Comparison of ENCODE assay signal across 1 cellular context in the genomic region with DNA sequence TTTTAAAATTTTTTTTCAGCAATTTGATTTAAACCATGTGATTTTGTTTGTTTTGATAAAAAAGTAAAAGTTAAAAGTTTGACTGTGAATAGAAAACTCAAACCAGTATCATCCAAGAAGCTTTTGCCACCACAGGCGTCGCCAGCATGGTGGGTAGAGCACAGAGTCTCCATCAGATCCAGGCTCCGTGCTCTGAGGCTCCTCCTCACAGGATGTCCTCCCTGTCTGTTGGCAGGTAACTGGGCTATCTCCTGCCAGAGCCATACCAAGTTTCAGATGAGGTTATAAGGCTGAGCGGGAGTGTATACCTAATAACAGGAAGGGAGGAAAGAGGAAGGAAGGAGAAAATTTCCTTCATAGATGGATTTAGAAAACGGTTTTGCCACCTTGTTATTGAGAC.
A peak's percentile ranks its signal among the peaks of the same experiment; 100 is the strongest.
TF ChIP-seq lines count a peak whose summit lies in the region.

No MANE protein-coding gene starts in this region.

TF ChIP-seq in WTC11, 78 proteins besides CTCF, POLR2A, EP300 and RAD21:
- TF ChIP-seq, protein P1, sequence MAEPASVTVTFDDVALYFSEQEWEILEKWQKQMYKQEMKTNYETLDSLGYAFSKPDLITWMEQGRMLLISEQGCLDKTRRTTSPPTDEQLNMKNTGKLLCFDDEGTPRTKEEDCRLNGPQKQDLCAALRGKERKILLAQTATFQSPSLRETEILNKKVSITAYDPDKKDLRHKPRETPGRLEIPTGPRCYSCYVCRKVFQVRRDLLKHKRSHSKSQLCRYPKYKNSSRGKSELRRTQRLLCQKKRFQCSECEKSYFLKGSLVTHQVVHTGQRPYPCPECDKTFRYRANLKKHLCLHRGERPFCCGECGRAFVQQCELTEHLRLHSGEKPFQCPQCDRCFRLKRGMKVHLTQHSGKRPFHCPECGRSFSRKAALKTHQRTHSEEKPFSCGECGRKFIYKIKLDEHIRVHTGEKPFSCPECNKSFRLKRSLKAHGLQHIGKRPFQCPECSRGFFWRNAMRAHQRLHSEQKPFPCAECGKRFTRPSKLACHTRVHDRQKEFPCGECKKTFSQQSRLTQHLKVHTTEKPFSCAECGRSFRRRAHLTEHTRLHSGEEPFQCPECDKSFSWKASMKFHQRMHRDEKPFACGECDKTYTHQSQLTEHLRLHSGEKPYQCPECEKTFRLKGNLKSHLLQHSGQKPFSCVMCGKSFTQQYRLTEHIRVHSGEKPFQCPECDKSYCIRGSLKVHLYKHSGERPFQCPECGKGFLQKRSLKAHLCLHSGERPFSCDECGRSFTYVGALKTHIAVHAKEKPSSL (CRISPR knock-in tag; conservative IDR thresholded peaks at IDR 0.05): no peak
- TF ChIP-seq, protein P2, sequence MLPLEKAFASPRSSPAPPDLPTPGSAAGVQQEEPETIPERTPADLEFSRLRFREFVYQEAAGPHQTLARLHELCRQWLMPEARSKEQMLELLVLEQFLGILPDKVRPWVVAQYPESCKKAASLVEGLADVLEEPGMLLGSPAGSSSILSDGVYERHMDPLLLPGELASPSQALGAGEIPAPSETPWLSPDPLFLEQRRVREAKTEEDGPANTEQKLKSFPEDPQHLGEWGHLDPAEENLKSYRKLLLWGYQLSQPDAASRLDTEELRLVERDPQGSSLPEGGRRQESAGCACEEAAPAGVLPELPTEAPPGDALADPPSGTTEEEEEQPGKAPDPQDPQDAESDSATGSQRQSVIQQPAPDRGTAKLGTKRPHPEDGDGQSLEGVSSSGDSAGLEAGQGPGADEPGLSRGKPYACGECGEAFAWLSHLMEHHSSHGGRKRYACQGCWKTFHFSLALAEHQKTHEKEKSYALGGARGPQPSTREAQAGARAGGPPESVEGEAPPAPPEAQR (CRISPR knock-in tag; IDR thresholded peaks at IDR 0.05): no peak
- TF ChIP-seq RELA (CRISPR knock-in tag; IDR thresholded peaks at IDR 0.05; ENCODE audit: borderline replicate concordance) (no peak), ZNF263 (CRISPR knock-in tag; IDR thresholded peaks at IDR 0.05; ENCODE audit: low read depth) (peak; percentile 58; the same call in 1 of the 2 replicates)
